21 cellular contexts compared by ENCODE assay signal in the genomic region with DNA sequence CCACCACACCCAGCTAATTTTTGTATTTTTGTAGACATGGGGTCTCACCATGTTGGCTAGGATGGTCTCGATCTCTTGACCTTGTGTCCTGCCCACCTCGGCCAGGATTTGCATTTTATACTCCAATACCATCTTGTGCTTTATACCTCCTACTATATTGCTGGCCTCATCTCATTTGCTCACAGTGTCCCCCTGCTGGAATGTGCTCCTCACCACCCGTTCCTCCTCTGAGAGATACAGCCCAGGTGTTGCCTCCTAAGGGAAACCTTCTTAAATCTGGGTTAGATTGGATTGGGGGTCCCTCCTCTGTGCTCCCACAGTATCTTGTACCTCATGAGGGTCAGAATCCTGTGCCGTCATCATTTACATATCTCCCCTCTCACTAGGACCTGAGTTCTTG.
A peak's percentile ranks its signal among the peaks of the same experiment; 100 is the strongest.
DNase-seq lines count a peak whose midpoint lies in the region; ATAC-seq and TF ChIP-seq lines count a peak whose summit lies in the region.
"Had no signal": no experiment of that assay in that cellular context is flagged by ENCODE, and none has a peak within 500 bp of the region (broad histone marks: within the 10 kb centered on the region; RNA-seq: fewer than 3 reads in every experiment).

No MANE protein-coding gene starts in this region.

- H3K79me2 ChIP-seq in mammary epithelial cell (ENCODE audit: insufficient read depth, low read length): no peaks in the 10 kb centered on the region
- H3K79me2 ChIP-seq in hepatocyte: no peaks in the 10 kb centered on the region

- ATAC-seq in WTC11: peak; percentile 60
- ATAC-seq: sciatic nerve had no signal

- POLR2A ChIA-PET in MCF 10A (lab: Yijun Ruan, JAX): no interaction called here
- POLR2A ChIA-PET in WTC11 (lab: Charles Lee): no interaction called here

- CTCF ChIA-PET in MCF 10A (lab: Yijun Ruan, JAX): interaction anchor here (1.0 kb wide), 1 partner anchor 210 kb away, joined by 4 read pairs; no protein-coding TSS in a partner anchor
- CTCF ChIA-PET in mammary epithelial cell (lab: Charles Lee; ENCODE audit: low non-redundant PET): interaction anchor here (0.5 kb wide), 1 partner anchor 215 kb away, joined by 3 read pairs; no protein-coding TSS in a partner anchor
- CTCF ChIA-PET in WTC11 (lab: Charles Lee): interaction anchor here (0.7 to 1.4 kb wide), 3 partner anchors 16 to 62 kb away, joined by 3 to 4 read pairs (median 4); no protein-coding TSS in a partner anchor

- H3K36me3 ChIP-seq in mammary epithelial cell (ENCODE audit: insufficient read depth, low read length): no peaks in the 10 kb centered on the region
- no peaks in the 10 kb centered on the region for H3K36me3 ChIP-seq in hepatocyte (replicated peaks; ENCODE audit: insufficient read depth, low read depth)
- H3K36me3 ChIP-seq: colonic mucosa, MG63 had no signal

- H3K9me3 ChIP-seq in mammary epithelial cell (replicated peaks; ENCODE audit: insufficient read depth, low read length) (no peaks in the 10 kb centered on the region), hepatocyte (ENCODE audit: low read depth) (no peaks in the 10 kb centered on the region)
- H3K9me3 ChIP-seq: colonic mucosa, MG63 had no signal

- H3K27me3 ChIP-seq in mammary epithelial cell (ENCODE audit: insufficient read depth, low read length) (peaks cover 7% of the 10 kb centered on the region), hepatocyte (no peaks in the 10 kb centered on the region)
- H3K27me3 ChIP-seq: colonic mucosa, MG63 had no signal

- H3K4me1 Mint-ChIP-seq in MCF 10A (ENCODE audit: insufficient read depth, unreplicated experiment) (peaks cover 15% of the 10 kb centered on the region), WTC11 (peaks cover 67% of the 10 kb centered on the region), type B pancreatic cell (ENCODE audit: unreplicated experiment) (peaks cover 36% of the 10 kb centered on the region)
- H3K4me1 Mint-ChIP-seq: activated B cell treated with CpG ODN at 0.5 μM for 24 hours; CD8-positive, alpha-beta memory T cell had no signal

- no peak overlapping the region for H2AFZ ChIP-seq in mammary epithelial cell (ENCODE audit: low read depth, low read length)
- no peak overlapping the region for H2AFZ ChIP-seq in hepatocyte

- no peak overlapping the region for H3K4me2 ChIP-seq in mammary epithelial cell (ENCODE audit: insufficient read depth, low read depth, low read length)
- no peak overlapping the region for H3K4me2 ChIP-seq in hepatocyte

- H3K9ac ChIP-seq in mammary epithelial cell (ENCODE audit: insufficient read depth, low read length): no peak overlapping the region

- H3K27ac Mint-ChIP-seq in MCF 10A (ENCODE audit: low read depth, unreplicated experiment) (no peak overlapping the region), WTC11 (no peak overlapping the region), type B pancreatic cell (no peak overlapping the region)
- H3K27ac Mint-ChIP-seq: activated B cell treated with CpG ODN at 0.5 μM for 24 hours; CD8-positive, alpha-beta memory T cell; mesothelial cell of epicardium; T-helper 1 cell treated with Interleukin-12 subunit alpha and Interleukin-12 subunit beta and Interleukin-4 antibody, amounts not matched to agents 30 μg/mL and 1 μg/mL, for 36 hours had no signal

- TF ChIP-seq CTCF in MCF 10A (IDR thresholded peaks at IDR 0.05; ENCODE audit: unreplicated experiment) (peak; percentile 7), mammary epithelial cell (conservative IDR thresholded peaks at IDR 0.05 in 1 of 2, IDR thresholded peaks at IDR 0.05 in 1 of 2; ENCODE audit: extremely low read depth in 1 of 2, insufficient read depth in 1 of 2, low read depth in 1 of 2, low read length in 2 of 2) (peak in 1 of 2 donors; percentile 20), WTC11 (IDR thresholded peaks at IDR 0.05) (no peak), hepatocyte (IDR thresholded peaks at IDR 0.05; ENCODE audit: poor library complexity) (peak; percentile 22), type B pancreatic cell (conservative IDR thresholded peaks at IDR 0.05) (peak; percentile 41), GM20000 (IDR thresholded peaks at IDR 0.05; ENCODE audit: extremely low read depth, missing control alignments) (no peak)

- dilution Hi-C loops in mammary epithelial cell (cut with HindIII; ENCODE audit: low sequenced_read_pairs): no loop called here

- 84% methylated on average over 4 of the region's 4 CpGs for WGBS in mammary epithelial cell (ENCODE audit: low coverage, missing lambda C conversion rate)
- 85% methylated on average over 4 of the region's 4 CpGs for WGBS in hepatocyte (ENCODE audit: low lambda C conversion rate, missing lambda C conversion rate)

- DNase-seq in MCF 10A (ENCODE audit: unreplicated experiment) (no peak), mammary epithelial cell (no peak), WTC11 (ENCODE audit: low spot score) (peak; percentile 19), hepatocyte (ENCODE audit: low spot score) (no peak), type B pancreatic cell (ENCODE audit: extremely low spot score, unreplicated experiment) (no peak), GM20000 (ENCODE audit: low spot score) (no peak), germinal center (ENCODE audit: low spot score) (no peak)
- DNase-seq in stimulated activated CD4-positive, alpha-beta T cell treated with anti-CD3 and anti-CD28 coated beads, Interleukin-12 subunit alpha, Interleukin-12 subunit beta, amount 100 ng/mL, for 4 hours: no peak
- DNase-seq: activated B cell treated with CpG ODN at 0.5 μM for 24 hours; activated gamma-delta T cell; CD8-positive, alpha-beta memory T cell; colonic mucosa; MG63; NCI-H1694 treated with DMSO at 0.1 percent for 48 hours; NCI-H526; occipital lobe; stimulated activated CD4-positive, alpha-beta T cell treated with anti-CD3 and anti-CD28 coated beads, Interleukin-2, amount 100 ng/mL, for 24 hours had no signal

- H3K9me3 Mint-ChIP-seq in MCF 10A (ENCODE audit: unreplicated experiment) (no peaks in the 10 kb centered on the region), WTC11 (no peaks in the 10 kb centered on the region), type B pancreatic cell (no peaks in the 10 kb centered on the region)
- H3K9me3 Mint-ChIP-seq: activated B cell treated with CpG ODN at 0.5 μM for 24 hours; mesothelial cell of epicardium; T-helper 1 cell treated with Interleukin-12 subunit alpha and Interleukin-12 subunit beta and Interleukin-4 antibody, amounts not matched to agents 30 μg/mL and 1 μg/mL, for 36 hours had no signal

- H3K4me3 Mint-ChIP-seq in MCF 10A (ENCODE audit: unreplicated experiment): no peak overlapping the region
- peak overlapping the region; percentile 48 for H3K4me3 Mint-ChIP-seq in WTC11
- H3K4me3 Mint-ChIP-seq in type B pancreatic cell: no peak overlapping the region
- H3K4me3 Mint-ChIP-seq: activated B cell treated with CpG ODN at 0.5 μM for 24 hours; CD8-positive, alpha-beta memory T cell; mesothelial cell of epicardium; T-helper 1 cell treated with Interleukin-12 subunit alpha and Interleukin-12 subunit beta and Interleukin-4 antibody, amounts not matched to agents 30 μg/mL and 1 μg/mL, for 36 hours had no signal

- no peak overlapping the region for H3K4me3 ChIP-seq in mammary epithelial cell (replicated peaks in 1 of 3; ENCODE audit: insufficient read depth in 1 of 3, low read depth in 2 of 3, low read length in 3 of 3)
- H3K4me3 ChIP-seq in hepatocyte: no peak overlapping the region
- H3K4me3 ChIP-seq: colonic mucosa, MG63 had no signal

- H3K36me3 Mint-ChIP-seq in MCF 10A (ENCODE audit: insufficient read depth, unreplicated experiment) (peaks cover 7% of the 10 kb centered on the region), WTC11 (no peaks in the 10 kb centered on the region), type B pancreatic cell (peaks cover 4% of the 10 kb centered on the region)
- H3K36me3 Mint-ChIP-seq: CD8-positive, alpha-beta memory T cell; mesothelial cell of epicardium had no signal

- H4K20me1 ChIP-seq in mammary epithelial cell (ENCODE audit: insufficient read depth, low read length): no peaks in the 10 kb centered on the region
- no peaks in the 10 kb centered on the region for H4K20me1 ChIP-seq in hepatocyte (ENCODE audit: insufficient read depth, poor library complexity, severe bottlenecking)

- intact Hi-C loops in MCF 10A (cut with micrococcal nuclease): no loop called here
- intact Hi-C loops in mammary epithelial cell (cut with micrococcal nuclease): loop anchor here (2.0 to 10.0 kb wide), 2 partner anchors 121 to 287 kb away; no protein-coding TSS in a partner anchor

- H3K9me2 ChIP-seq in hepatocyte (replicated peaks; ENCODE audit: insufficient read depth): no peaks in the 10 kb centered on the region

- in situ Hi-C loops in mammary epithelial cell (cut with MboI; ENCODE audit: low sequenced_read_pairs in 2 of 2): no loop called here

- no TSS peak for BruUV-seq in MCF 10A (replicated peaks; lab: Mats Ljungman, UMichigan)
- BruUV-seq in mammary epithelial cell (replicated peaks; lab: Mats Ljungman, UMichigan): no TSS peak

- H3K27me3 Mint-ChIP-seq in MCF 10A (ENCODE audit: insufficient read depth, unreplicated experiment): no peaks in the 10 kb centered on the region
- peaks cover 93% of the 10 kb centered on the region for H3K27me3 Mint-ChIP-seq in WTC11 (ENCODE audit: low read depth)
- peaks cover 50% of the 10 kb centered on the region for H3K27me3 Mint-ChIP-seq in type B pancreatic cell
- H3K27me3 Mint-ChIP-seq: CD8-positive, alpha-beta memory T cell had no signal

- H3K27ac ChIP-seq in mammary epithelial cell (ENCODE audit: insufficient read depth, low read depth, low read length) (no peak overlapping the region), hepatocyte (no peak overlapping the region)
- H3K27ac ChIP-seq: colonic mucosa, RWPE1 had no signal

- H3K4me1 ChIP-seq in mammary epithelial cell (ENCODE audit: insufficient read depth, low read length) (peaks cover 1% of the 10 kb centered on the region), hepatocyte (ENCODE audit: insufficient read depth) (no peaks in the 10 kb centered on the region)
- H3K4me1 ChIP-seq: colonic mucosa had no signal

TF ChIP-seq in WTC11, 78 proteins besides CTCF, POLR2A, EP300 and RAD21 (continues in another document):
- no peak for TF ChIP-seq E2F4 (CRISPR knock-in tag; IDR thresholded peaks at IDR 0.05; ENCODE audit: borderline replicate concordance, low read depth)

Comparison
In these comparisons a context has a peak if more than half of its experiments do, and no peak if none do; other contexts are left out.
1. CTCF ChIP-seq: peak in MCF 10A (single experiment), hepatocyte (single experiment) and type B pancreatic cell (single experiment); none in WTC11 (single experiment) and GM20000 (single experiment).